ENCODE assay signal across 26 cellular contexts in the genomic region with DNA sequence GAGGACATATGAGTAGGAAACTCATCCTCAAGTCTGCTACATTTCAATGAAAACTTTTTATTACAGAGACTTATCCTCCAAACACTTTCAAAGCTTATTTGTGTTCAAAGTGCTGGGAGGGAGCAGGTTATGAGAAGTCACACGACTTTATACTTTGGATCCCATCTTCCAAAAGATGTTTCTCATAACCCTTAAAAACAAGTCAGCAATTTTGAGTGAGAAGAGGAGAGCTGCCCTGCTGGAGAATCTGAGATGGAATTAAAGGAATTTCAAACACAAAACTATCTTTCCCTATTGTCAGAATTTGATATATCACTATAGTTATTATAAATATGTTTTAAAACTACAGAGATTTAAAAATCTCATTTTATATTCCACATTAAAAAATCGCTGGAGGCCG.
"Had no signal": no experiment of that assay in that cellular context is flagged by ENCODE, and none has a peak within 500 bp of the region (broad histone marks: within the 10 kb centered on the region; RNA-seq: fewer than 3 reads in every experiment).

No MANE protein-coding gene starts in this region.

- H3K4me3 ChIP-seq: cardiac muscle cell, SJCRH30, SK-N-MC had no signal

- H3K27me3 ChIP-seq: cardiac muscle cell, SJCRH30 had no signal

- H3K9me3 ChIP-seq: SJCRH30 had no signal

- H3K4me1 Mint-ChIP-seq: activated T-helper 17 cell treated with anti-CD3 and anti-CD28 coated beads, Interleukin-2, amount 50 U/mL, for 72 hours had no signal

- DNase-seq: activated CD4-positive, alpha-beta T cell treated with anti-CD3 and anti-CD28 coated beads, Interleukin-2, amount 10 ng/mL, durations not matched to agents 24 days and 14 days; activated CD4-positive, alpha-beta T cell treated with anti-CD3 and anti-CD28 coated beads, Interleukin-2, amount 50 U/mL, for 4 hours; activated CD8-positive, alpha-beta T cell treated with anti-CD3 and anti-CD28 coated beads for 36 hours; activated effector memory CD4-positive, alpha-beta T cell treated with anti-CD3 and anti-CD28 coated beads, Interleukin-2, amount 50 U/mL, for 16 hours; activated naive CD4-positive, alpha-beta T cell; activated naive CD4-positive, alpha-beta T cell treated with anti-CD3 and anti-CD28 coated beads, Interleukin-2, amount 50 U/mL, for 16 hours; activated naive CD8-positive, alpha-beta T cell treated with anti-CD3 and anti-CD28 coated beads for 36 hours; activated T-cell treated with anti-CD3 and anti-CD28 coated beads, Interleukin-2, amount 50 U/mL, for 1 hour; activated T-cell treated with anti-CD3 and anti-CD28 coated beads, Interleukin-2, amount 50 U/mL, for 72 hours; amniotic stem cell; aorta; Karpas-422; NCI-H1105; NCI-H1417 treated with DMSO at 0.1 percent for 48 hours; NCI-H187 treated with DMSO at 0.1 percent for 48 hours; NCI-H510A; NCI-H526; NCI-H748 treated with DMSO at 0.1 percent for 48 hours; SHP77; SJCRH30 had no signal

- H3K4me3 Mint-ChIP-seq: activated CD4-positive, alpha-beta T cell treated with anti-CD3 and anti-CD28 coated beads, Interleukin-2, amount 10 ng/mL, durations not matched to agents 24 days and 14 days; activated CD8-positive, alpha-beta T cell treated with anti-CD3 and anti-CD28 coated beads for 36 hours; activated naive CD8-positive, alpha-beta T cell treated with anti-CD3 and anti-CD28 coated beads for 36 hours; activated T-cell treated with anti-CD3 and anti-CD28 coated beads, Interleukin-2, amount 50 U/mL, for 72 hours; activated T-helper 17 cell treated with anti-CD3 and anti-CD28 coated beads, Interleukin-2, amount 50 U/mL, for 72 hours; central memory CD8-positive, alpha-beta T cell; T-helper 2 cell treated with Interferon-gamma antibody and Interleukin-4, amounts not matched to agents 5 μg/mL and 100 μg/mL, for 36 hours had no signal

- H3K27ac Mint-ChIP-seq: activated CD4-positive, alpha-beta T cell treated with anti-CD3 and anti-CD28 coated beads, Interleukin-2, amount 10 ng/mL, durations not matched to agents 24 days and 14 days; activated CD8-positive, alpha-beta T cell treated with anti-CD3 and anti-CD28 coated beads for 36 hours; activated naive CD8-positive, alpha-beta T cell treated with anti-CD3 and anti-CD28 coated beads for 36 hours; activated T-cell treated with anti-CD3 and anti-CD28 coated beads, Interleukin-2, amount 50 U/mL, for 72 hours; activated T-helper 17 cell treated with anti-CD3 and anti-CD28 coated beads, Interleukin-2, amount 50 U/mL, for 72 hours; T-helper 2 cell treated with Interferon-gamma antibody and Interleukin-4, amounts not matched to agents 5 μg/mL and 100 μg/mL, for 36 hours had no signal

- H3K27ac ChIP-seq: cardiac muscle cell, SJCRH30, SK-N-MC had no signal

- H3K36me3 ChIP-seq: cardiac muscle cell, SJCRH30 had no signal

- ATAC-seq: activated CD8-positive, alpha-beta T cell treated with anti-CD3 and anti-CD28 coated beads for 36 hours; activated T-cell treated with anti-CD3 and anti-CD28 coated beads, Interleukin-2, amount 50 U/mL, for 72 hours; activated T-helper 17 cell treated with anti-CD3 and anti-CD28 coated beads, Interleukin-2, amount 50 U/mL, for 72 hours; Panc1 had no signal

- H3K27me3 Mint-ChIP-seq: activated CD4-positive, alpha-beta T cell treated with anti-CD3 and anti-CD28 coated beads, Interleukin-2, amount 10 ng/mL, durations not matched to agents 24 days and 14 days; activated CD8-positive, alpha-beta T cell treated with anti-CD3 and anti-CD28 coated beads for 36 hours; activated naive CD8-positive, alpha-beta T cell treated with anti-CD3 and anti-CD28 coated beads for 36 hours; activated T-helper 17 cell treated with anti-CD3 and anti-CD28 coated beads, Interleukin-2, amount 50 U/mL, for 72 hours; central memory CD8-positive, alpha-beta T cell had no signal

- H3K9me3 Mint-ChIP-seq: activated CD4-positive, alpha-beta T cell treated with anti-CD3 and anti-CD28 coated beads, Interleukin-2, amount 10 ng/mL, durations not matched to agents 24 days and 14 days; activated CD8-positive, alpha-beta T cell treated with anti-CD3 and anti-CD28 coated beads for 36 hours; activated naive CD8-positive, alpha-beta T cell treated with anti-CD3 and anti-CD28 coated beads for 36 hours; activated T-cell treated with anti-CD3 and anti-CD28 coated beads, Interleukin-2, amount 50 U/mL, for 72 hours; activated T-helper 17 cell treated with anti-CD3 and anti-CD28 coated beads, Interleukin-2, amount 50 U/mL, for 72 hours; central memory CD8-positive, alpha-beta T cell; T-helper 2 cell treated with Interferon-gamma antibody and Interleukin-4, amounts not matched to agents 5 μg/mL and 100 μg/mL, for 36 hours had no signal

- H3K4me1 ChIP-seq: SJCRH30 had no signal
